Comparison of ENCODE assay signal across 8 cellular contexts in genomic region chr9:129139233-129139992, GRCh38. TPM values are rescaled to one million over a fixed set of nuclear protein-coding genes. Genes with fewer than 3 reads are reported as not detected.
DNase-seq lines count a peak whose midpoint lies in the region; ATAC-seq and TF ChIP-seq lines count a peak whose summit lies in the region.

No MANE protein-coding gene starts in this region.

- TF ChIP-seq POLR2A in right lobe of liver (IDR thresholded peaks at IDR 0.05) = no peak

- intact Hi-C loops in dorsolateral prefrontal cortex (cut with DNase I) = loop anchor here (2.0 to 10.0 kb wide), 5 partner anchors 35 to 645 kb away; partner anchors contain the start of gene NTMT1 (in 1 of the 2)
- intact Hi-C loops in right lobe of liver (cut with DNase I) = loop anchor here (5.0 to 10.0 kb wide), 2 partner anchors 33 to 635 kb away; no protein-coding TSS in a partner anchor

- 0% methylated on average over 5 of the region's 13 CpGs for WGBS in right lobe of liver (ENCODE audit: insufficient coverage, low coverage, low lambda C conversion rate, missing lambda C conversion rate)

- TF ChIP-seq CTCF in GM12864 (IDR thresholded peaks at IDR 0.05; ENCODE audit: low read depth, low read length, missing control alignments) (peak; percentile 75), dorsolateral prefrontal cortex (IDR thresholded peaks at IDR 0.05 in 54 of 56, conservative IDR thresholded peaks at IDR 0.05 in 2 of 56; ENCODE audit: low read depth in 1 of 56, partially characterized antibody in 56 of 56) (peak; percentile 86 to 98 (median 94)), right lobe of liver (IDR thresholded peaks at IDR 0.05) (peak; percentile 87 to 98 (median 90))

- peak overlapping the region; percentile 98 to 100 (median 100) for H3K27ac ChIP-seq in dorsolateral prefrontal cortex
- H3K27ac ChIP-seq in right lobe of liver = peak overlapping the region; percentile 95 to 100 (median 99)

- peaks cover 0 to 21% (median 7%) of the 10 kb centered on the region in 4 donors for H3K36me3 ChIP-seq in right lobe of liver

- H3K9me3 ChIP-seq in right lobe of liver = no peaks in the 10 kb centered on the region

- peaks cover 0 to 62% (median 33%) of the 10 kb centered on the region in 4 donors for H3K4me1 ChIP-seq in right lobe of liver

- ATAC-seq in HG03432 (IDR thresholded peaks at IDR 0.05; ENCODE audit: unreplicated experiment) = peak; percentile 35
- peak; percentile 61 to 76 (median 70) for ATAC-seq in right lobe of liver
- no peak for ATAC-seq in HG02938 (IDR thresholded peaks at IDR 0.05; ENCODE audit: unreplicated experiment)

- H3K4me3 ChIP-seq in GM12864 (ENCODE audit: low read depth, low read length) = peak overlapping the region; percentile 45
- peak overlapping the region; percentile 10 to 66 (median 47) for H3K4me3 ChIP-seq in dorsolateral prefrontal cortex
- peak overlapping the region; percentile 53 to 68 (median 56) for H3K4me3 ChIP-seq in right lobe of liver

- H3K27me3 ChIP-seq in dorsolateral prefrontal cortex = no peaks in the 10 kb centered on the region
- H3K27me3 ChIP-seq in right lobe of liver = no peaks in the 10 kb centered on the region

- DNase-seq in GM12864 (ENCODE audit: low read depth) = peak; percentile 58
- DNase-seq in NCI-H69 (lab: John Stamatoyannopoulos, UW) = peak; percentile 90
- peak; percentile 52 to 79 for DNase-seq in activated CD4-positive, alpha-beta T cell treated with anti-CD3 and anti-CD28 coated beads, Interleukin-2, amount 50 U/mL, for 24 hours (ENCODE audit: low read depth in 1 of 2, low spot score in 1 of 2)
- DNase-seq in dorsolateral prefrontal cortex = peak in 9 of 10 donors; percentile 67 to 85 (median 75)
- peak; percentile 64 to 83 (median 73) for DNase-seq in right lobe of liver
- DNase-seq in stimulated activated CD4-positive, alpha-beta T cell treated with anti-CD3 and anti-CD28 coated beads, Interleukin-4, amount 100 ng/mL, for 24 hours = peak; percentile 84

RNA-seq across cellular contexts. Expression of gene PTPA, which starts 28.2 kb away (rescaled TPM):
- total RNA-seq in dorsolateral prefrontal cortex (100 to 1,000 TPM; 149 to 296 (median 203) TPM), right lobe of liver (100 to 1,000 TPM in 1 of 6 experiments, 10 to 100 TPM in 5; 55.4 to 123 (median 62.0) TPM)

RNA-seq across cellular contexts. Expression of gene CRAT, which starts 28.8 kb away (rescaled TPM):
- total RNA-seq in dorsolateral prefrontal cortex (10 to 100 TPM; 32.6 to 71.0 (median 47.5) TPM), right lobe of liver (100 to 1,000 TPM in 4 of 6 experiments, 10 to 100 TPM in 2; 86.1 to 146 (median 104) TPM)

RNA-seq across cellular contexts. Expression of gene IER5L, which starts 38.6 kb away (rescaled TPM):
- total RNA-seq in dorsolateral prefrontal cortex (10 to 100 TPM in 102 of 120 experiments, 1 to 10 TPM in 18; 4.7 to 34.0 (median 13.8) TPM), right lobe of liver (10 to 100 TPM in 3 of 6 experiments, 1 to 10 TPM in 3; 2.7 to 19.8 (median 7.8) TPM)

RNA-seq across cellular contexts. Expression of gene DOLPP1, which starts 58.5 kb away (rescaled TPM):
- total RNA-seq in dorsolateral prefrontal cortex (10 to 100 TPM in 118 of 120 experiments, 1 to 10 TPM in 2; 9.9 to 26.6 (median 16.5) TPM), right lobe of liver (10 to 100 TPM; 10.1 to 16.8 (median 13.3) TPM)
